2 cellular contexts compared by ENCODE assay signal in genomic region chr19:47411696-47412095, GRCh38. TPM values are rescaled to one million over a fixed set of nuclear protein-coding genes. Genes with fewer than 3 reads are reported as not detected.
"Had no signal": no experiment of that assay in that cellular context is flagged by ENCODE, and none has a peak within 500 bp of the region (broad histone marks: within the 10 kb centered on the region; RNA-seq: fewer than 3 reads in every experiment).

No MANE protein-coding gene starts in this region.

RNA-seq across cellular contexts. Expression of gene SLC8A2, which starts 60.0 kb away (rescaled TPM):
- total RNA-seq: PC-9, SJSA1 had no signal
